Comparison of ENCODE assay signal across 1 cellular context in the genomic region with DNA sequence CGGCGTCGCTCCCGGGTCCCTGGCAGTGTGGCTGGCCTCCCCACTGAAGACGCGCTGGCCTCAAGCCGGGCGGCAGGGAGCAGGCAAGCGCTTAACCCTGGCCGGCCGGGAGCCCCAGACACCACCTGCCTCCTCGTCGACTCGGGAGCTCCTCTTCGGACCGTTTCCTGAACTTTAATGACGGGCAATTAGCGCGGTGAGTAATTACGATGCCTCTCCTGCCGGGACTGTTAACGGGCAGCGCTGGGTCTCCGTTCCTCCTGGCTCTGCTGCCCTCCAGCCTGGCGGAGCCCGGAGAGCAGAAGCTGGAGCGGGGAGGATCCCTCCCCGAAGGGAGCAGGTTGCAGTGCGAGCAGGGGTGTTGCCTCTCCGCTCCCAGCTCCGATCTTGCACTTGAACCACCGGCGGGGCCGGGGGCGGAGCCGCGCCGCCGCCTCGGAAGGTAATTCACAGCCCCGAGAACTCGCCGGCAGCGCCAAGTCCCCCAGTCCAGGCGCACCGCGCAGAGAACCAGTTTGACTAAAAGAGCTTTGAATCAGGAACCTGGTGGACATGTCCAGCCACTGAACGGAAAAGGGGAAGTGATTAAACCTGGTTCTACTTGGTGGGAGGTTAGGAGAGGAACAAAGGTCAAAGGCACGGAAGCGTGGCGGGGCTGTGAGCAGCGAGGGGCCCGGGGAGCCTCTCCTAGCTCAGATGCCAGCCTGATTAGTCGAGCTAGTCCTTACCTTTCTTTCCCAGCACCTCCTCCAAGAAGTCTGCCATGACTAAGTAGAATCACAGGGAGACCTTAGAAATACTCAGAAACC.
TF ChIP-seq lines count a peak whose summit lies in the region.

No MANE protein-coding gene starts in this region.

TF ChIP-seq in HepG2, 621 proteins besides CTCF, POLR2A, EP300 and RAD21 (continued from another document and continues in another):
- TF ChIP-seq, protein P1, sequence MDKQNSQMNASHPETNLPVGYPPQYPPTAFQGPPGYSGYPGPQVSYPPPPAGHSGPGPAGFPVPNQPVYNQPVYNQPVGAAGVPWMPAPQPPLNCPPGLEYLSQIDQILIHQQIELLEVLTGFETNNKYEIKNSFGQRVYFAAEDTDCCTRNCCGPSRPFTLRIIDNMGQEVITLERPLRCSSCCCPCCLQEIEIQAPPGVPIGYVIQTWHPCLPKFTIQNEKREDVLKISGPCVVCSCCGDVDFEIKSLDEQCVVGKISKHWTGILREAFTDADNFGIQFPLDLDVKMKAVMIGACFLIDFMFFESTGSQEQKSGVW (CRISPR knock-in tag; IDR thresholded peaks at IDR 0.05; ENCODE audit: borderline replicate concordance), result no peak
- TF ChIP-seq, protein P2, sequence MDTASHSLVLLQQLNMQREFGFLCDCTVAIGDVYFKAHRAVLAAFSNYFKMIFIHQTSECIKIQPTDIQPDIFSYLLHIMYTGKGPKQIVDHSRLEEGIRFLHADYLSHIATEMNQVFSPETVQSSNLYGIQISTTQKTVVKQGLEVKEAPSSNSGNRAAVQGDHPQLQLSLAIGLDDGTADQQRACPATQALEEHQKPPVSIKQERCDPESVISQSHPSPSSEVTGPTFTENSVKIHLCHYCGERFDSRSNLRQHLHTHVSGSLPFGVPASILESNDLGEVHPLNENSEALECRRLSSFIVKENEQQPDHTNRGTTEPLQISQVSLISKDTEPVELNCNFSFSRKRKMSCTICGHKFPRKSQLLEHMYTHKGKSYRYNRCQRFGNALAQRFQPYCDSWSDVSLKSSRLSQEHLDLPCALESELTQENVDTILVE (CRISPR knock-in tag; IDR thresholded peaks at IDR 0.05), result no peak
- no peak for TF ChIP-seq ZNF552 (CRISPR knock-in tag; IDR thresholded peaks at IDR 0.05; ENCODE audit: borderline replicate concordance)
- TF ChIP-seq, protein P3, sequence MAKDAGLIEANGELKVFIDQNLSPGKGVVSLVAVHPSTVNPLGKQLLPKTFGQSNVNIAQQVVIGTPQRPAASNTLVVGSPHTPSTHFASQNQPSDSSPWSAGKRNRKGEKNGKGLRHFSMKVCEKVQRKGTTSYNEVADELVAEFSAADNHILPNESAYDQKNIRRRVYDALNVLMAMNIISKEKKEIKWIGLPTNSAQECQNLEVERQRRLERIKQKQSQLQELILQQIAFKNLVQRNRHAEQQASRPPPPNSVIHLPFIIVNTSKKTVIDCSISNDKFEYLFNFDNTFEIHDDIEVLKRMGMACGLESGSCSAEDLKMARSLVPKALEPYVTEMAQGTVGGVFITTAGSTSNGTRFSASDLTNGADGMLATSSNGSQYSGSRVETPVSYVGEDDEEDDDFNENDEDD (CRISPR knock-in tag; IDR thresholded peaks at IDR 0.05; ENCODE audit: borderline replicate concordance), result peak; percentile 10; the same call in 1 of the 2 replicates
- peak; percentile 37 for TF ChIP-seq SIX1 (CRISPR knock-in tag; IDR thresholded peaks at IDR 0.05; ENCODE audit: borderline replicate concordance)
- no peak for TF ChIP-seq MATR3 (CRISPR knock-in tag; IDR thresholded peaks at IDR 0.05)
- TF ChIP-seq, protein P4, sequence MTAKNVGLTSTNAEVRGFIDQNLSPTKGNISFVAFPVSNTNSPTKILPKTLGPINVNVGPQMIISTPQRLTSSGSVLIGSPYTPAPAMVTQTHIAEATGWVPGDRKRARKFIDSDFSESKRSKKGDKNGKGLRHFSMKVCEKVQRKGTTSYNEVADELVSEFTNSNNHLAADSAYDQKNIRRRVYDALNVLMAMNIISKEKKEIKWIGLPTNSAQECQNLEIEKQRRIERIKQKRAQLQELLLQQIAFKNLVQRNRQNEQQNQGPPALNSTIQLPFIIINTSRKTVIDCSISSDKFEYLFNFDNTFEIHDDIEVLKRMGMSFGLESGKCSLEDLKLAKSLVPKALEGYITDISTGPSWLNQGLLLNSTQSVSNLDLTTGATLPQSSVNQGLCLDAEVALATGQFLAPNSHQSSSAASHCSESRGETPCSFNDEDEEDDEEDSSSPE (CRISPR knock-in tag; IDR thresholded peaks at IDR 0.05), result no peak; the same call in 1 of the 2 replicates
- TF ChIP-seq, protein P5, sequence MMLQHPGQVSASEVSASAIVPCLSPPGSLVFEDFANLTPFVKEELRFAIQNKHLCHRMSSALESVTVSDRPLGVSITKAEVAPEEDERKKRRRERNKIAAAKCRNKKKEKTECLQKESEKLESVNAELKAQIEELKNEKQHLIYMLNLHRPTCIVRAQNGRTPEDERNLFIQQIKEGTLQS (CRISPR knock-in tag; IDR thresholded peaks at IDR 0.05), result no peak
- TF ChIP-seq, protein P6, sequence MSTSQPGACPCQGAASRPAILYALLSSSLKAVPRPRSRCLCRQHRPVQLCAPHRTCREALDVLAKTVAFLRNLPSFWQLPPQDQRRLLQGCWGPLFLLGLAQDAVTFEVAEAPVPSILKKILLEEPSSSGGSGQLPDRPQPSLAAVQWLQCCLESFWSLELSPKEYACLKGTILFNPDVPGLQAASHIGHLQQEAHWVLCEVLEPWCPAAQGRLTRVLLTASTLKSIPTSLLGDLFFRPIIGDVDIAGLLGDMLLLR (CRISPR knock-in tag; IDR thresholded peaks at IDR 0.05), result no peak
- TF ChIP-seq, protein P7, sequence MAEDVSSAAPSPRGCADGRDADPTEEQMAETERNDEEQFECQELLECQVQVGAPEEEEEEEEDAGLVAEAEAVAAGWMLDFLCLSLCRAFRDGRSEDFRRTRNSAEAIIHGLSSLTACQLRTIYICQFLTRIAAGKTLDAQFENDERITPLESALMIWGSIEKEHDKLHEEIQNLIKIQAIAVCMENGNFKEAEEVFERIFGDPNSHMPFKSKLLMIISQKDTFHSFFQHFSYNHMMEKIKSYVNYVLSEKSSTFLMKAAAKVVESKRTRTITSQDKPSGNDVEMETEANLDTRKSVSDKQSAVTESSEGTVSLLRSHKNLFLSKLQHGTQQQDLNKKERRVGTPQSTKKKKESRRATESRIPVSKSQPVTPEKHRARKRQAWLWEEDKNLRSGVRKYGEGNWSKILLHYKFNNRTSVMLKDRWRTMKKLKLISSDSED (CRISPR knock-in tag; IDR thresholded peaks at IDR 0.05), result no peak
- TF ChIP-seq NFKB2 (CRISPR knock-in tag; IDR thresholded peaks at IDR 0.05; ENCODE audit: borderline replicate concordance), result no peak
- TF ChIP-seq, protein P8, sequence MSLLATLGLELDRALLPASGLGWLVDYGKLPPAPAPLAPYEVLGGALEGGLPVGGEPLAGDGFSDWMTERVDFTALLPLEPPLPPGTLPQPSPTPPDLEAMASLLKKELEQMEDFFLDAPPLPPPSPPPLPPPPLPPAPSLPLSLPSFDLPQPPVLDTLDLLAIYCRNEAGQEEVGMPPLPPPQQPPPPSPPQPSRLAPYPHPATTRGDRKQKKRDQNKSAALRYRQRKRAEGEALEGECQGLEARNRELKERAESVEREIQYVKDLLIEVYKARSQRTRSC (CRISPR knock-in tag; IDR thresholded peaks at IDR 0.05; ENCODE audit: low read depth), result no peak
- peak; percentile 72 for TF ChIP-seq HNF4A (CRISPR knock-in tag; IDR thresholded peaks at IDR 0.05)
- TF ChIP-seq, protein P9, sequence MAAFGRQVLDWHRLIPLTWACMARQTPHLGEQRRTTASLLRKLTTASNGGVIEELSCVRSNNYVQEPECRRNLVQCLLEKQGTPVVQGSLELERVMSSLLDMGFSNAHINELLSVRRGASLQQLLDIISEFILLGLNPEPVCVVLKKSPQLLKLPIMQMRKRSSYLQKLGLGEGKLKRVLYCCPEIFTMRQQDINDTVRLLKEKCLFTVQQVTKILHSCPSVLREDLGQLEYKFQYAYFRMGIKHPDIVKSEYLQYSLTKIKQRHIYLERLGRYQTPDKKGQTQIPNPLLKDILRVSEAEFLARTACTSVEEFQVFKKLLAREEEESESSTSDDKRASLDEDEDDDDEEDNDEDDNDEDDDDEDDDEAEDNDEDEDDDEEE (CRISPR knock-in tag; IDR thresholded peaks at IDR 0.05), result 0 out of 2 replicates have a peak, but pooled peaks have one; percentile 27
- TF ChIP-seq SP1 (IDR thresholded peaks at IDR 0.05), result no peak
- TF ChIP-seq SP1 (CRISPR knock-in tag; IDR thresholded peaks at IDR 0.05), result no peak
- no peak for TF ChIP-seq MED13 (CRISPR knock-in tag; IDR thresholded peaks at IDR 0.05)
- TF ChIP-seq, protein P10, sequence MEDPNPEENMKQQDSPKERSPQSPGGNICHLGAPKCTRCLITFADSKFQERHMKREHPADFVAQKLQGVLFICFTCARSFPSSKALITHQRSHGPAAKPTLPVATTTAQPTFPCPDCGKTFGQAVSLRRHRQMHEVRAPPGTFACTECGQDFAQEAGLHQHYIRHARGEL (CRISPR knock-in tag; IDR thresholded peaks at IDR 0.05), result no peak
- TF ChIP-seq SRSF4 (IDR thresholded peaks at IDR 0.05; ENCODE audit: low read depth, low read length, poor library complexity, severe bottlenecking), result no peak
- no peak for TF ChIP-seq ZNF10 (CRISPR knock-in tag; IDR thresholded peaks at IDR 0.05; ENCODE audit: borderline replicate concordance, low read depth)
- TF ChIP-seq DR1 (CRISPR knock-in tag; IDR thresholded peaks at IDR 0.05), result no peak
- TF ChIP-seq SRSF9 (IDR thresholded peaks at IDR 0.05; ENCODE audit: borderline replicate concordance, insufficient read depth, low read depth, low read length, poor library complexity, severe bottlenecking), result no peak
- TF ChIP-seq RELA (CRISPR knock-in tag; IDR thresholded peaks at IDR 0.05), result 0 out of 2 replicates have a peak, but pooled peaks have one; percentile 40
- TF ChIP-seq, protein P11, sequence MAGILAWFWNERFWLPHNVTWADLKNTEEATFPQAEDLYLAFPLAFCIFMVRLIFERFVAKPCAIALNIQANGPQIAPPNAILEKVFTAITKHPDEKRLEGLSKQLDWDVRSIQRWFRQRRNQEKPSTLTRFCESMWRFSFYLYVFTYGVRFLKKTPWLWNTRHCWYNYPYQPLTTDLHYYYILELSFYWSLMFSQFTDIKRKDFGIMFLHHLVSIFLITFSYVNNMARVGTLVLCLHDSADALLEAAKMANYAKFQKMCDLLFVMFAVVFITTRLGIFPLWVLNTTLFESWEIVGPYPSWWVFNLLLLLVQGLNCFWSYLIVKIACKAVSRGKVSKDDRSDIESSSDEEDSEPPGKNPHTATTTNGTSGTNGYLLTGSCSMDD (CRISPR knock-in tag; IDR thresholded peaks at IDR 0.05), result no peak
- no peak for TF ChIP-seq TSC22D2 (CRISPR knock-in tag; IDR thresholded peaks at IDR 0.05; ENCODE audit: borderline replicate concordance)
- TF ChIP-seq STAT5B (CRISPR knock-in tag; IDR thresholded peaks at IDR 0.05), result no peak
- no peak for TF ChIP-seq SMAD3 (CRISPR knock-in tag; IDR thresholded peaks at IDR 0.05)
- no peak for TF ChIP-seq ZMAT3 (CRISPR knock-in tag; conservative IDR thresholded peaks at IDR 0.05)
- peak; percentile 66 for TF ChIP-seq ZFY (CRISPR knock-in tag; IDR thresholded peaks at IDR 0.05)
- TF ChIP-seq, protein P12, sequence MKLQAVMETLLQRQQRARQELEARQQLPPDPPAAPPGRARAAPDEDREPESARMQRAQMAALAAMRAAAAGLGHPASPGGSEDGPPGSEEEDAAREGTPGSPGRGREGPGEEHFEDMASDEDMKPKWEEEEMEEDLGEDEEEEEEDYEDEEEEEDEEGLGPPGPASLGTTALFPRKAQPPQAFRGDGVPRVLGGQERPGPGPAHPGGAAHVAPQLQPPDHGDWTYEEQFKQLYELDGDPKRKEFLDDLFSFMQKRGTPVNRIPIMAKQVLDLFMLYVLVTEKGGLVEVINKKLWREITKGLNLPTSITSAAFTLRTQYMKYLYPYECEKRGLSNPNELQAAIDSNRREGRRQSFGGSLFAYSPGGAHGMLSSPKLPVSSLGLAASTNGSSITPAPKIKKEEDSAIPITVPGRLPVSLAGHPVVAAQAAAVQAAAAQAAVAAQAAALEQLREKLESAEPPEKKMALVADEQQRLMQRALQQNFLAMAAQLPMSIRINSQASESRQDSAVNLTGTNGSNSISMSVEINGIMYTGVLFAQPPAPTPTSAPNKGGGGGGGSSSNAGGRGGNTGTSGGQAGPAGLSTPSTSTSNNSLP (IDR thresholded peaks at IDR 0.05; ENCODE audit: low read depth, low read length), result no peak
- TF ChIP-seq SUZ12 (IDR thresholded peaks at IDR 0.05; ENCODE audit: low read depth, low read length), result no peak
- TF ChIP-seq ZNF773 (CRISPR knock-in tag; IDR thresholded peaks at IDR 0.05; ENCODE audit: borderline replicate concordance), result no peak
- no peak for TF ChIP-seq NFE2 (CRISPR knock-in tag; IDR thresholded peaks at IDR 0.05)
- TF ChIP-seq ZNF136 (CRISPR knock-in tag; IDR thresholded peaks at IDR 0.05; ENCODE audit: low read depth), result 0 out of 2 replicates have a peak, but pooled peaks have one; percentile 7
- peak; percentile 77 for TF ChIP-seq HNRNPLL (IDR thresholded peaks at IDR 0.05; ENCODE audit: low read depth, low read length, poor library complexity, severe bottlenecking)
- no peak for TF ChIP-seq PAWR (CRISPR knock-in tag; IDR thresholded peaks at IDR 0.05; ENCODE audit: borderline replicate concordance)
- TF ChIP-seq ZBTB1 (CRISPR knock-in tag; IDR thresholded peaks at IDR 0.05; ENCODE audit: borderline replicate concordance), result no peak
- TF ChIP-seq PHF8 (CRISPR knock-in tag; IDR thresholded peaks at IDR 0.05), result peak; percentile 57
- TF ChIP-seq CENPT (CRISPR knock-in tag; IDR thresholded peaks at IDR 0.05; ENCODE audit: low read depth), result no peak
- TF ChIP-seq ZNF335 (CRISPR knock-in tag; IDR thresholded peaks at IDR 0.05), result no peak
- TF ChIP-seq EZH2 (conservative IDR thresholded peaks at IDR 0.05; ENCODE audit: low read depth, low read length), result no peak
- no peak for TF ChIP-seq KLF12 (CRISPR knock-in tag; IDR thresholded peaks at IDR 0.05; ENCODE audit: borderline replicate concordance)
- no peak; the same call in 1 of the 2 replicates for TF ChIP-seq ZNF124 (CRISPR knock-in tag; IDR thresholded peaks at IDR 0.05)
- 0 out of 2 replicates have a peak, but pooled peaks have one; percentile 41 for TF ChIP-seq DNMT3B (CRISPR knock-in tag; conservative IDR thresholded peaks at IDR 0.05)
- no peak for TF ChIP-seq KDM3A (CRISPR knock-in tag; IDR thresholded peaks at IDR 0.05; ENCODE audit: low read depth)
- TF ChIP-seq, protein P13, sequence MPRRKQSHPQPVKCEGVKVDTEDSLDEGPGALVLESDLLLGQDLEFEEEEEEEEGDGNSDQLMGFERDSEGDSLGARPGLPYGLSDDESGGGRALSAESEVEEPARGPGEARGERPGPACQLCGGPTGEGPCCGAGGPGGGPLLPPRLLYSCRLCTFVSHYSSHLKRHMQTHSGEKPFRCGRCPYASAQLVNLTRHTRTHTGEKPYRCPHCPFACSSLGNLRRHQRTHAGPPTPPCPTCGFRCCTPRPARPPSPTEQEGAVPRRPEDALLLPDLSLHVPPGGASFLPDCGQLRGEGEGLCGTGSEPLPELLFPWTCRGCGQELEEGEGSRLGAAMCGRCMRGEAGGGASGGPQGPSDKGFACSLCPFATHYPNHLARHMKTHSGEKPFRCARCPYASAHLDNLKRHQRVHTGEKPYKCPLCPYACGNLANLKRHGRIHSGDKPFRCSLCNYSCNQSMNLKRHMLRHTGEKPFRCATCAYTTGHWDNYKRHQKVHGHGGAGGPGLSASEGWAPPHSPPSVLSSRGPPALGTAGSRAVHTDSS (CRISPR knock-in tag; conservative IDR thresholded peaks at IDR 0.05), result no peak
- no peak for TF ChIP-seq PCBP1 (IDR thresholded peaks at IDR 0.05; ENCODE audit: borderline replicate concordance, low read depth, low read length)
